ENCODE assay signal across 20 cellular contexts in genomic region chr10:67110286-67110685, GRCh38.
"Had no signal": no experiment of that assay in that cellular context is flagged by ENCODE, and none has a peak within 500 bp of the region (broad histone marks: within the 10 kb centered on the region; RNA-seq: fewer than 3 reads in every experiment).

No MANE protein-coding gene starts in this region.

- DNase-seq: activated CD4-positive, alpha-beta T cell treated with anti-CD3 and anti-CD28 coated beads, Interleukin-2, amount 10 ng/mL, durations not matched to agents 24 days and 14 days; activated CD4-positive, CD25-positive, alpha-beta regulatory T cell; activated CD8-positive, alpha-beta memory T cell treated with anti-CD3 and anti-CD28 coated beads, Interleukin-2, amount 50 U/mL, for 4 hours; activated naive CD4-positive, alpha-beta T cell treated with anti-CD3 and anti-CD28 coated beads, Interleukin-2, amount 50 U/mL, for 16 hours; activated T-cell treated with anti-CD3 and anti-CD28 coated beads, Interleukin-2, amount 50 U/mL, for 4 hours; aorta; brain microvascular endothelial cell; effector CD4-positive, alpha-beta T cell; heart left ventricle; kidney; natural killer cell; ovary; psoas muscle; right cardiac atrium; stimulated activated CD4-positive, alpha-beta T cell treated with anti-CD3 and anti-CD28 coated beads, Interleukin-2, amount 100 ng/mL, for 24 hours; stimulated activated naive CD8-positive, alpha-beta T cell treated with anti-CD3 and anti-CD28 coated beads, Interleukin-15, Interleukin-2, amounts not matched to agents 100 U/mL and 50 U/mL, for 24 hours; substantia nigra; tibial artery had no signal

- ATAC-seq: activated T-cell treated with anti-CD3 and anti-CD28 coated beads, Interleukin-2, amount 50 U/mL, for 4 hours; gastroesophageal sphincter; heart left ventricle; left lobe of liver; natural killer cell; psoas muscle; right cardiac atrium; stimulated activated naive CD8-positive, alpha-beta T cell treated with anti-CD3 and anti-CD28 coated beads, Interleukin-15, Interleukin-2, amounts not matched to agents 100 U/mL and 50 U/mL, for 24 hours had no signal
